Comparison of ENCODE assay signal across 8 cellular contexts in the genomic region with DNA sequence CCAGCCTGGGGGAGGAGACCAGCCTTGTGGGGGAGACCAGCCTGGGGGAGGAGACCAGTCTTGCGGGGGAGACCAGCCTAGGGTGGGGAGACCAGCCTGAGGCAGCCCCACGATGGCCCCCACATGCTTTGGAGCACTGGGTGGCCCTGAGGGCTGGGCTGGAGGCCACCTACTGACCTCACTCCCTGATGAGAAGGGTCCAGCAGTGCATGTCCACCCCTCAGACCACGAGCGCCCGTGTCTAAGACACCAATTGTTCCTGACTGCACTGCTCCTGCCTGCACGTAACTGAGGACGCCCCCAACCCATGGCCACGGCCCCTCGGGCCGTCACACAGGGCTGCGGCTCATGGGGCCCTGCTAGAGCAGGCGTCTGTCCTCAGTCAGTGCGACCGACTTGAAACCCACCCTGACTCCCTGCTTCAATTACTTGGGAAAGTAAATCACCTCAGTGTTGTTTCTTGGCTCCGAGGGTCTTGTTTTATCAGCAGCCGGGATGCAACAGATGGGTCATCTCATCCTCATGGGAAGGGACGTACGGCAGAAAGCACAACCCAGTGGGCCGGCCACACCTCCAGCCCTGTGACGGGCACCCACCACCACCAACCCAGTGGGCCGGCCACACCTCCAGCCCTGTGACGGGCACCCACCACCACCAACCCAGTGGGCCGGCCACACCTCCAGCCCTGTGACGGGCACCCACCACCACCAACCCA. TPM values are rescaled to one million over a fixed set of nuclear protein-coding genes. Genes with fewer than 3 reads are reported as not detected.
A peak's percentile ranks its signal among the peaks of the same experiment; 100 is the strongest.
DNase-seq lines count a peak whose midpoint lies in the region; ATAC-seq and TF ChIP-seq lines count a peak whose summit lies in the region.

A gene (minus strand): TSS at position 550 of the 715 bp plus-strand sequence. CDS start 1,643 bp downstream, outside the sequence.

- H3K36me3 ChIP-seq in OCI-LY3 (replicated peaks; ENCODE audit: low read depth, low read length) (peaks cover 8% of the 10 kb centered on the region), osteoblast (ENCODE audit: insufficient read depth, low read length) (no peaks in the 10 kb centered on the region), transverse colon (no peaks in the 10 kb centered on the region)

- H3K9me3 Mint-ChIP-seq in activated naive CD8-positive, alpha-beta T cell (ENCODE audit: low read depth) = no peaks in the 10 kb centered on the region

- peak; percentile 33 for DNase-seq in DMS79 treated with DMSO at 0.1 percent for 48 hours (lab: John Stamatoyannopoulos, UW)
- DNase-seq in head of caudate nucleus = peak in 41 of 42 donors; percentile 49 to 88 (median 76)
- peak; percentile 89 for DNase-seq in osteoblast (ENCODE audit: insufficient read length, low spot score, missing footprints)
- DNase-seq in transverse colon = peak; percentile 66
- no peak for DNase-seq in NCI-H2081 (lab: John Stamatoyannopoulos, UW)

- H3K27me3 ChIP-seq in OCI-LY3 (ENCODE audit: low read depth, low read length) = no peaks in the 10 kb centered on the region
- H3K27me3 ChIP-seq in osteoblast (ENCODE audit: insufficient read depth, low read length) = no peaks in the 10 kb centered on the region
- no peaks in the 10 kb centered on the region for H3K27me3 ChIP-seq in transverse colon

- ATAC-seq in HG02798 (IDR thresholded peaks at IDR 0.05; ENCODE audit: poor library complexity, unreplicated experiment) = peak; percentile 55

- no peaks in the 10 kb centered on the region for H3K79me2 ChIP-seq in OCI-LY3 (ENCODE audit: low read length)
- H3K79me2 ChIP-seq in osteoblast (ENCODE audit: insufficient read depth, low read length) = no peaks in the 10 kb centered on the region

- intact Hi-C loops in head of caudate nucleus (cut with DNase I) = no loop called here
- intact Hi-C loops in transverse colon (cut with DNase I; ENCODE audit: low total_unique reads) = no loop called here

- H2AFZ ChIP-seq in OCI-LY3 (ENCODE audit: low read depth, low read length) (peak within 1 kb of the TSS; percentile 88; the same call in 1 of the 2 replicates), osteoblast (ENCODE audit: low read length) (peak within 1 kb of the TSS; percentile 89)

- peaks cover 14% of the 10 kb centered on the region for H3K4me1 Mint-ChIP-seq in activated naive CD8-positive, alpha-beta T cell (ENCODE audit: low read depth)

- H3K27ac ChIP-seq in OCI-LY3 (ENCODE audit: low read length) = no peak within 1 kb of the TSS
- H3K27ac ChIP-seq in osteoblast (ENCODE audit: low read depth, low read length) = peak within 1 kb of the TSS; percentile 51
- peak within 1 kb of the TSS; percentile 61 to 91 (median 86) for H3K27ac ChIP-seq in transverse colon

- H3K9ac ChIP-seq in OCI-LY3 (ENCODE audit: low read length) = peak within 1 kb of the TSS; percentile 73

- no peaks in the 10 kb centered on the region for H3K36me3 Mint-ChIP-seq in activated naive CD8-positive, alpha-beta T cell

- H3K4me2 ChIP-seq in OCI-LY3 (ENCODE audit: low read length) (peak within 1 kb of the TSS; percentile 85), osteoblast (ENCODE audit: insufficient read depth, low read length) (peak within 1 kb of the TSS; percentile 98)

- 40% methylated on average over 2 of the region's 24 CpGs; no CpG with 5 or more reads in 1 of the 2 donors for WGBS in transverse colon (ENCODE audit: low coverage in 1 of 2), 2 donors

- H3K27ac Mint-ChIP-seq in activated naive CD8-positive, alpha-beta T cell = peak within 1 kb of the TSS; percentile 83

- H3K4me1 ChIP-seq in OCI-LY3 (ENCODE audit: low read length) (no peaks in the 10 kb centered on the region), osteoblast (ENCODE audit: insufficient read depth, low read length) (peaks cover 12% of the 10 kb centered on the region), transverse colon (peaks cover 0 to 12% (median 8%) of the 10 kb centered on the region in 4 donors)

- peak within 1 kb of the TSS; percentile 87 for H3K4me3 Mint-ChIP-seq in activated naive CD8-positive, alpha-beta T cell

- no peak for TF ChIP-seq EP300 in transverse colon (IDR thresholded peaks at IDR 0.05; ENCODE audit: low read depth)

- TF ChIP-seq CTCF in OCI-LY3 (IDR thresholded peaks at IDR 0.05; ENCODE audit: low read depth, low read length) (no peak), osteoblast (IDR thresholded peaks at IDR 0.05; ENCODE audit: extremely low read depth, low read depth, low read length) (no peak), transverse colon (IDR thresholded peaks at IDR 0.05) (no peak)

- TF ChIP-seq POLR2A in transverse colon (IDR thresholded peaks at IDR 0.05) = no peak

- H3K9me3 ChIP-seq in OCI-LY3 (ENCODE audit: insufficient read depth, low read length) (no peaks in the 10 kb centered on the region), osteoblast (ENCODE audit: low read depth, low read length) (no peaks in the 10 kb centered on the region), transverse colon (no peaks in the 10 kb centered on the region)

- H3K27me3 Mint-ChIP-seq in activated naive CD8-positive, alpha-beta T cell = no peaks in the 10 kb centered on the region

- in situ Hi-C loops in transverse colon (cut with MboI; ENCODE audit: low pct_ligation_motif_present in 1 of 4, low pct_unique_long_range_greater_than_20kb in 1 of 4, low sequenced_read_pairs in 3 of 4) = no loop called here

- H4K20me1 ChIP-seq in OCI-LY3 (ENCODE audit: insufficient read depth, low read length) (no peaks in the 10 kb centered on the region), osteoblast (ENCODE audit: insufficient read depth, low read length) (no peaks in the 10 kb centered on the region)

- peak within 1 kb of the TSS; percentile 97 for H3K4me3 ChIP-seq in OCI-LY3 (ENCODE audit: low read length)
- peak within 1 kb of the TSS; percentile 73 for H3K4me3 ChIP-seq in osteoblast (ENCODE audit: insufficient read depth, low read length)
- H3K4me3 ChIP-seq in transverse colon = peak within 1 kb of the TSS; percentile 39 to 65 (median 46)

RNA-seq across cellular contexts. Expression of the gene that starts here (rescaled TPM):
- 3.2 and 6.9 TPM in 2 replicates for total RNA-seq in osteoblast
- 10 to 100 TPM in 1 of 4 donors, 1 to 10 TPM in 2, not detected in 1; 1.2 to 11.0 (median 8.5) TPM for total RNA-seq in transverse colon

Comparison
In these comparisons a context has a peak if more than half of its experiments do, and no peak if none do; other contexts are left out.
1. DNase-seq: peak in DMS79 treated with DMSO at 0.1 percent for 48 hours (single experiment), head of caudate nucleus (41 of 42), osteoblast (single experiment) and transverse colon (single experiment); none in NCI-H2081 (0 of 2).
2. H3K4me3 ChIP-seq: peak in every context shown above with its lines; median percentile 97 in OCI-LY3; 73 in osteoblast; 46 in transverse colon.